22 cellular contexts compared by ENCODE assay signal in genomic region chr18:71597219-71597618, GRCh38.
DNase-seq lines count a peak whose midpoint lies in the region; ATAC-seq and TF ChIP-seq lines count a peak whose summit lies in the region.
"Had no signal": no experiment of that assay in that cellular context is flagged by ENCODE, and none has a peak within 500 bp of the region (broad histone marks: within the 10 kb centered on the region; RNA-seq: fewer than 3 reads in every experiment).

No MANE protein-coding gene starts in this region.

- CTCF ChIA-PET in SK-N-SH (lab: Yijun Ruan, JAX) = no interaction called here

- H3K9me2 ChIP-seq in SK-N-SH = no peaks in the 10 kb centered on the region

- H3K9me3 ChIP-seq in SK-N-SH = no peaks in the 10 kb centered on the region
- H3K9me3 ChIP-seq in ovary = no peaks in the 10 kb centered on the region
- H3K9me3 ChIP-seq: BE2C had no signal

- WGBS in SK-N-SH (ENCODE audit: low lambda C conversion rate) = 26% methylated on average over 1 of the region's 1 CpG
- 19 to 30% (median 29%) methylated on average over 1 of the region's 1 CpG for WGBS in ovary, 3 donors

- intact Hi-C loops in ovary (cut with DNase I) = loop anchor here in 1 of 4 donors (10.0 kb wide), 1 partner anchor 202 kb away; no protein-coding TSS in a partner anchor

- H3F3A ChIP-seq in SK-N-SH (replicated peaks; ENCODE audit: insufficient read depth) = peaks cover 3% of the 10 kb centered on the region

- TF ChIP-seq POLR2A in ovary (IDR thresholded peaks at IDR 0.05) = no peak

- peaks cover 0 to 10% of the 10 kb centered on the region in 2 experiments; a peak in 2 of 4 replicates for H3K4me1 ChIP-seq in SK-N-SH (ENCODE audit: control insufficient read depth in 1 of 2, insufficient read depth in 2 of 2, low read depth in 1 of 2, low read length in 1 of 2)
- H3K4me1 ChIP-seq in ovary (ENCODE audit: insufficient read depth) = no peaks in the 10 kb centered on the region
- H3K4me1 ChIP-seq: BE2C had no signal

- ATAC-seq in GM18867 (IDR thresholded peaks at IDR 0.05; ENCODE audit: unreplicated experiment) (no peak), GM21717 (IDR thresholded peaks at IDR 0.05; ENCODE audit: unreplicated experiment) (no peak)
- ATAC-seq: GM12878, GM23338 had no signal

- DNase-seq in NCI-H146 (lab: John Stamatoyannopoulos, UW) (peak; percentile 10), NCI-H146 treated with DMSO at 0.1 percent for 48 hours (lab: John Stamatoyannopoulos, UW; ENCODE audit: unreplicated experiment) (no peak), SK-N-SH (no peak), dermis blood vessel endothelial cell (peak; percentile 2), iris pigment epithelial cell (ENCODE audit: low read depth) (peak; percentile 4), ovary (no peak)
- DNase-seq: BE2C; C1 segment of cervical spinal cord; CD4-positive, CD25-positive, alpha-beta regulatory T cell; CD8-positive, alpha-beta memory T cell; COR-L47; DMS 273 treated with DMSO at 0.1 percent for 48 hours; DMS53; DND-41; EL; HCEC 1CT; KBM-7 had no signal

- TF ChIP-seq EP300 in SK-N-SH (IDR thresholded peaks at IDR 0.05; ENCODE audit: borderline replicate concordance in 1 of 2, low read depth in 1 of 2, low read length in 1 of 2) = no peak
- TF ChIP-seq EP300 in ovary (IDR thresholded peaks at IDR 0.05) = no peak

- peak overlapping the region; percentile 42; the same call in 1 of the 2 replicates for H2AFZ ChIP-seq in SK-N-SH (ENCODE audit: low read depth)
- H2AFZ ChIP-seq: GM23338 had no signal

- no peak overlapping the region for H3K9ac ChIP-seq in SK-N-SH

- no peaks in the 10 kb centered on the region for H3K79me2 ChIP-seq in SK-N-SH (ENCODE audit: insufficient read depth)

- POLR2A ChIA-PET in SK-N-SH (lab: Yijun Ruan, JAX) = no interaction called here

- H3K27ac ChIP-seq in SK-N-SH (ENCODE audit: low read depth in 2 of 2, low read length in 1 of 2) = peak overlapping the region; percentile 16 to 20; a peak in 2 of 4 replicates
- no peak overlapping the region for H3K27ac ChIP-seq in ovary
- H3K27ac ChIP-seq: 22Rv1 had no signal

- H3K4me2 ChIP-seq in SK-N-SH = no peak overlapping the region
- H3K4me2 ChIP-seq: GM23338 had no signal

- H3K36me3 ChIP-seq in SK-N-SH (replicated peaks in 1 of 2; ENCODE audit: control insufficient read depth in 1 of 2, insufficient read depth in 2 of 2, low read length in 1 of 2) (no peaks in the 10 kb centered on the region), ovary (no peaks in the 10 kb centered on the region)
- H3K36me3 ChIP-seq: BE2C had no signal

- H3K4me3 ChIP-seq in SK-N-SH (ENCODE audit: low read depth in 2 of 2, low read length in 1 of 2) (no peak overlapping the region), ovary (no peak overlapping the region)
- H3K4me3 ChIP-seq: GM12878, GM23338 had no signal

- H3K27me3 ChIP-seq in SK-N-SH (ENCODE audit: insufficient read depth) (no peaks in the 10 kb centered on the region), ovary (no peaks in the 10 kb centered on the region)
- H3K27me3 ChIP-seq: BE2C had no signal

- no peaks in the 10 kb centered on the region for H4K20me1 ChIP-seq in SK-N-SH (ENCODE audit: insufficient read depth)

- no peak for TF ChIP-seq RAD21 in SK-N-SH (IDR thresholded peaks at IDR 0.05; ENCODE audit: low read length)

- TF ChIP-seq CTCF in SK-N-SH (IDR thresholded peaks at IDR 0.05) = no peak
- TF ChIP-seq CTCF in ovary (IDR thresholded peaks at IDR 0.05) = no peak

TF ChIP-seq in SK-N-SH, 30 proteins besides CTCF, POLR2A, EP300 and RAD21:
- TF ChIP-seq TEAD4 (IDR thresholded peaks at IDR 0.05; ENCODE audit: borderline replicate concordance, insufficient read depth) (no peak), RFX5 (IDR thresholded peaks at IDR 0.05; ENCODE audit: low read length) (no peak), EZH2phosphoT487 (IDR thresholded peaks at IDR 0.05; ENCODE audit: borderline replicate concordance, low read depth) (no peak), NFIC (IDR thresholded peaks at IDR 0.05; ENCODE audit: borderline replicate concordance) (no peak), CHD2 (IDR thresholded peaks at IDR 0.05; ENCODE audit: low read length, partially characterized antibody) (no peak)

Comparison
In these comparisons a context has a peak if more than half of its experiments do, and no peak if none do; other contexts are left out.
1. DNase-seq: peak in NCI-H146 (single experiment), dermis blood vessel endothelial cell (single experiment) and iris pigment epithelial cell (single experiment); none in NCI-H146 treated with DMSO at 0.1 percent for 48 hours (single experiment), SK-N-SH (single experiment) and ovary (0 of 5).
2. H3K27ac ChIP-seq: peak in SK-N-SH (2 of 2); none in ovary (0 of 2).